8 cellular contexts compared by ENCODE assay signal in genomic region chrX:109733658-109734022, GRCh38. TPM values are rescaled to one million over a fixed set of nuclear protein-coding genes. Genes with fewer than 3 reads are reported as not detected.
DNase-seq lines count a peak whose midpoint lies in the region; ATAC-seq and TF ChIP-seq lines count a peak whose summit lies in the region.

No MANE protein-coding gene starts in this region.

- peak overlapping the region; percentile 80 to 90 (median 87) for H3K4me3 Mint-ChIP-seq in brain

- TF ChIP-seq CTCF in heart right ventricle (IDR thresholded peaks at IDR 0.05) (no peak), brain (conservative IDR thresholded peaks at IDR 0.05) (no peak)

- H3K4me1 Mint-ChIP-seq in brain: peaks cover 34% of the 10 kb centered on the region

- H3K27me3 ChIP-seq in heart right ventricle: peaks cover 0 to 30% (median 0%) of the 10 kb centered on the region in 7 donors
- H3K27me3 ChIP-seq in aorta (ENCODE audit: control insufficient read depth in 1 of 2, insufficient read depth in 2 of 2, low read length in 1 of 2): no peaks in the 10 kb centered on the region

- ATAC-seq in heart right ventricle: peak in 1 of 8 donors; percentile 8
- no peak for ATAC-seq in left ventricle myocardium superior
- no peak for ATAC-seq in aorta (ENCODE audit: low FRiP score)

- peaks cover 0 to 11% (median 5%) of the 10 kb centered on the region in 5 experiments for H3K9me3 Mint-ChIP-seq in brain

- WGBS in heart right ventricle, 2 donors: 13 to 15% methylated on average over 8 to 10 of the region's 10 CpGs
- WGBS in mesodermal cell (ENCODE audit: insufficient coverage in 2 of 2), 2 experiments: 10 to 26% methylated on average over 2 to 9 of the region's 10 CpGs
- 11 to 33% methylated on average over 10 of the region's 10 CpGs for WGBS in aorta, 2 donors

- intact Hi-C loops in heart right ventricle (cut with DNase I): loop anchor here in 1 of 10 donors (5.0 kb wide), 1 partner anchor 124 kb away; no protein-coding TSS in a partner anchor
- intact Hi-C loops in left ventricle myocardium superior (cut with micrococcal nuclease): no loop called here
- intact Hi-C loops in aorta (cut with DNase I): no loop called here

- H3K4me1 ChIP-seq in heart right ventricle: peaks cover 0 to 24% (median 0%) of the 10 kb centered on the region in 9 donors
- H3K4me1 ChIP-seq in mesodermal cell (ENCODE audit: control insufficient read depth, insufficient read depth, low read length, poor library complexity, severe bottlenecking): no peaks in the 10 kb centered on the region
- no peaks in the 10 kb centered on the region for H3K4me1 ChIP-seq in aorta (ENCODE audit: control insufficient read depth in 1 of 2, insufficient read depth in 2 of 2, low read length in 2 of 2)

- peaks cover 10% of the 10 kb centered on the region for H3K36me3 Mint-ChIP-seq in brain

- H3K4me3 ChIP-seq in heart right ventricle (peak overlapping the region in 9 of 10 donors; percentile 75 to 93 (median 84)), mesodermal cell (ENCODE audit: extremely low read depth, insufficient read depth, low read length, poor library complexity, severe bottlenecking) (peak overlapping the region; percentile 71), aorta (ENCODE audit: low read length in 2 of 2) (peak overlapping the region; percentile 36 to 84)

- H3K27ac Mint-ChIP-seq in brain: peak overlapping the region; percentile 68 to 89 (median 83)

- no peaks in the 10 kb centered on the region for H3K36me3 ChIP-seq in heart right ventricle
- peaks cover 7% of the 10 kb centered on the region for H3K36me3 ChIP-seq in mesodermal cell (ENCODE audit: control insufficient read depth, insufficient read depth, low read length)
- H3K36me3 ChIP-seq in aorta (ENCODE audit: control insufficient read depth in 1 of 2, insufficient read depth in 2 of 2, low read length in 1 of 2): no peaks in the 10 kb centered on the region

- DNase-seq in heart right ventricle: no peak
- no peak for DNase-seq in left ventricle myocardium superior
- DNase-seq in aorta: no peak
- no peak for DNase-seq in AG08395 (ENCODE audit: low spot score)
- DNase-seq in NCI-H526 treated with DMSO at 0.1 percent for 48 hours (lab: John Stamatoyannopoulos, UW): no peak
- no peak for DNase-seq in activated CD4-positive, alpha-beta T cell treated with anti-CD3 and anti-CD28 coated beads, Interleukin-2, amount 50 U/mL, for 4 hours

- H3K9me3 ChIP-seq in heart right ventricle (no peaks in the 10 kb centered on the region), mesodermal cell (ENCODE audit: control insufficient read depth, low read length) (no peaks in the 10 kb centered on the region), aorta (ENCODE audit: control insufficient read depth, low read length) (no peaks in the 10 kb centered on the region)

- H3K27me3 Mint-ChIP-seq in brain: peaks cover 8% of the 10 kb centered on the region

- H3K27ac ChIP-seq in heart right ventricle (peak overlapping the region in 9 of 10 donors; percentile 66 to 96 (median 90)), mesodermal cell (ENCODE audit: low read depth, low read length, severe bottlenecking) (peak overlapping the region; percentile 62), aorta (ENCODE audit: low read depth in 1 of 2, low read length in 2 of 2) (no peak overlapping the region)

RNA-seq across cellular contexts. Expression of gene ACSL4, which starts 0.6 kb away (rescaled TPM):
- 10 to 100 TPM; 28.3 to 69.4 (median 52.1) TPM for total RNA-seq in heart right ventricle
- polyA plus RNA-seq in heart right ventricle: 10 to 100 TPM; 12.7 to 27.0 TPM
- total RNA-seq in left ventricle myocardium superior: 33.0 TPM
- 17.9 TPM for polyA plus RNA-seq in brain (ENCODE audit: insufficient read depth, low read depth, low replicate concordance)
- polyA plus RNA-seq in mesodermal cell (2013, experiment 1 of 2): 46.7 TPM
- 50.8 TPM for polyA plus RNA-seq in mesodermal cell (2013, experiment 2 of 2)
- total RNA-seq in aorta: 10 to 100 TPM; 47.8 to 73.5 TPM
- 10 to 100 TPM; 16.2 to 16.4 TPM for polyA plus RNA-seq in aorta

Comparison
In these comparisons a context has a peak if more than half of its experiments do, and no peak if none do; other contexts are left out.
1. H3K27ac ChIP-seq: peak in heart right ventricle (9 of 10) and mesodermal cell (single experiment); none in aorta (0 of 2).
2. Peak in every context shown above with its lines, with median percentiles within 50 percentile points of each other: H3K4me3 ChIP-seq.